1 cellular context compared by ENCODE assay signal in genomic region chr2:26000561-26001211, GRCh38.
TF ChIP-seq lines count a peak whose summit lies in the region.

No MANE protein-coding gene starts in this region.

TF ChIP-seq in HepG2, 621 proteins besides CTCF, POLR2A, EP300 and RAD21 (continued from another document):
- TF ChIP-seq PRDM10 (CRISPR knock-in tag; IDR thresholded peaks at IDR 0.05; ENCODE audit: low read depth) (no peak), ZNF501 (CRISPR knock-in tag; IDR thresholded peaks at IDR 0.05) (no peak), ZBTB7B (CRISPR knock-in tag; IDR thresholded peaks at IDR 0.05) (no peak), ZNF282 (IDR thresholded peaks at IDR 0.05; ENCODE audit: partially characterized antibody) (no peak), NR2F6 (IDR thresholded peaks at IDR 0.05) (0 out of 2 replicates have a peak, but pooled peaks have one; percentile 11), NR2F6 (CRISPR knock-in tag; IDR thresholded peaks at IDR 0.05) (no peak), CCAR2 (optimal IDR thresholded peaks at IDR 0.05; ENCODE audit: low read depth, low read length) (no peak), POLR2G (IDR thresholded peaks at IDR 0.05; ENCODE audit: low read depth, low read length) (no peak), ZFP36L1 (CRISPR knock-in tag; IDR thresholded peaks at IDR 0.05) (no peak), HNRNPL (IDR thresholded peaks at IDR 0.05; ENCODE audit: low read depth, low read length) (peak; percentile 87), ZNF138 (CRISPR knock-in tag; IDR thresholded peaks at IDR 0.05; ENCODE audit: low read depth) (no peak), CBX1 (IDR thresholded peaks at IDR 0.05; ENCODE audit: low read depth) (no peak), BRD4 (CRISPR knock-in tag; IDR thresholded peaks at IDR 0.05) (no peak), CBFB (CRISPR knock-in tag; IDR thresholded peaks at IDR 0.05) (no peak), SOX5 (CRISPR knock-in tag; IDR thresholded peaks at IDR 0.05; ENCODE audit: borderline replicate concordance) (peak; percentile 48; the same call in 1 of the 2 replicates), REXO4 (CRISPR knock-in tag; IDR thresholded peaks at IDR 0.05; ENCODE audit: borderline replicate concordance) (no peak), XRCC5 (optimal IDR thresholded peaks at IDR 0.05; ENCODE audit: low read length) (peak; percentile 33), ZNF883 (CRISPR knock-in tag; IDR thresholded peaks at IDR 0.05; ENCODE audit: not compliant biosample characterization) (no peak)
- TF ChIP-seq, protein P1, sequence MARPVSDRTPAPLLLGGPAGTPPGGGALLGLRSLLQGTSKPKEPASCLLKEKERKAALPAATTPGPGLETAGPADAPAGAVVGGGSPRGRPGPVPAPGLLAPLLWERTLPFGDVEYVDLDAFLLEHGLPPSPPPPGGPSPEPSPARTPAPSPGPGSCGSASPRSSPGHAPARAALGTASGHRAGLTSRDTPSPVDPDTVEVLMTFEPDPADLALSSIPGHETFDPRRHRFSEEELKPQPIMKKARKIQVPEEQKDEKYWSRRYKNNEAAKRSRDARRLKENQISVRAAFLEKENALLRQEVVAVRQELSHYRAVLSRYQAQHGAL (CRISPR knock-in tag; IDR thresholded peaks at IDR 0.05; ENCODE audit: not compliant biosample characterization) = no peak
- TF ChIP-seq, protein P2, sequence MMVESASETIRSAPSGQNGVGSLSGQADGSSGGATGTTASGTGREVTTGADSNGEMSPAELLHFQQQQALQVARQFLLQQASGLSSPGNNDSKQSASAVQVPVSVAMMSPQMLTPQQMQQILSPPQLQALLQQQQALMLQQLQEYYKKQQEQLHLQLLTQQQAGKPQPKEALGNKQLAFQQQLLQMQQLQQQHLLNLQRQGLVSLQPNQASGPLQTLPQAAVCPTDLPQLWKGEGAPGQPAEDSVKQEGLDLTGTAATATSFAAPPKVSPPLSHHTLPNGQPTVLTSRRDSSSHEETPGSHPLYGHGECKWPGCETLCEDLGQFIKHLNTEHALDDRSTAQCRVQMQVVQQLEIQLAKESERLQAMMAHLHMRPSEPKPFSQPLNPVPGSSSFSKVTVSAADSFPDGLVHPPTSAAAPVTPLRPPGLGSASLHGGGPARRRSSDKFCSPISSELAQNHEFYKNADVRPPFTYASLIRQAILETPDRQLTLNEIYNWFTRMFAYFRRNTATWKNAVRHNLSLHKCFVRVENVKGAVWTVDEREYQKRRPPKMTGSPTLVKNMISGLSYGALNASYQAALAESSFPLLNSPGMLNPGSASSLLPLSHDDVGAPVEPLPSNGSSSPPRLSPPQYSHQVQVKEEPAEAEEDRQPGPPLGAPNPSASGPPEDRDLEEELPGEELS (CRISPR knock-in tag; IDR thresholded peaks at IDR 0.05) = no peak
- TF ChIP-seq, protein P3, sequence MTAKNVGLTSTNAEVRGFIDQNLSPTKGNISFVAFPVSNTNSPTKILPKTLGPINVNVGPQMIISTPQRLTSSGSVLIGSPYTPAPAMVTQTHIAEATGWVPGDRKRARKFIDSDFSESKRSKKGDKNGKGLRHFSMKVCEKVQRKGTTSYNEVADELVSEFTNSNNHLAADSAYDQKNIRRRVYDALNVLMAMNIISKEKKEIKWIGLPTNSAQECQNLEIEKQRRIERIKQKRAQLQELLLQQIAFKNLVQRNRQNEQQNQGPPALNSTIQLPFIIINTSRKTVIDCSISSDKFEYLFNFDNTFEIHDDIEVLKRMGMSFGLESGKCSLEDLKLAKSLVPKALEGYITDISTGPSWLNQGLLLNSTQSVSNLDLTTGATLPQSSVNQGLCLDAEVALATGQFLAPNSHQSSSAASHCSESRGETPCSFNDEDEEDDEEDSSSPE (CRISPR knock-in tag; IDR thresholded peaks at IDR 0.05) = no peak
